ENCODE assay signal across 13 cellular contexts in genomic region chr9:99090366-99091130, GRCh38.
"Had no signal": no experiment of that assay in that cellular context is flagged by ENCODE, and none has a peak within 500 bp of the region (broad histone marks: within the 10 kb centered on the region; RNA-seq: fewer than 3 reads in every experiment).

No MANE protein-coding gene starts in this region.

- H3K9me3 Mint-ChIP-seq: stimulated activated naive CD8-positive, alpha-beta T cell treated with anti-CD3 and anti-CD28 coated beads, Interleukin-15, Interleukin-2, amounts not matched to agents 100 ng/mL and 50 ng/mL, for 24 hours had no signal

- DNase-seq: activated CD4-positive, CD25-positive, alpha-beta regulatory T cell treated with anti-CD3 and anti-CD28 coated beads, Interleukin-2, amount 50 U/mL, for 72 hours; activated CD8-positive, alpha-beta memory T cell treated with anti-CD3 and anti-CD28 coated beads for 24 hours; activated naive CD4-positive, alpha-beta T cell treated with anti-CD3 and anti-CD28 coated beads, Interleukin-2, amount 50 U/mL, for 16 hours; amygdala; dorsolateral prefrontal cortex; head of caudate nucleus; naive thymus-derived CD8-positive, alpha-beta T cell; ovary; stimulated activated CD4-positive, alpha-beta T cell treated with anti-CD3 and anti-CD28 coated beads, Interleukin-4, amount 100 ng/mL, for 1 hour; stimulated activated CD8-positive, alpha-beta memory T cell treated with anti-CD3 and anti-CD28 coated beads, Interleukin-4, amount 100 ng/mL, for 48 hours; upper lobe of right lung had no signal

- H3K4me3 ChIP-seq: breast epithelium, dorsolateral prefrontal cortex, ovary, upper lobe of right lung had no signal

- H3K9me3 ChIP-seq: ovary, upper lobe of right lung had no signal

- H3K4me3 Mint-ChIP-seq: stimulated activated naive CD8-positive, alpha-beta T cell treated with anti-CD3 and anti-CD28 coated beads, Interleukin-15, Interleukin-2, amounts not matched to agents 100 ng/mL and 50 ng/mL, for 24 hours had no signal

- H3K27ac ChIP-seq: breast epithelium, dorsolateral prefrontal cortex, ovary, upper lobe of right lung had no signal

- H3K27me3 ChIP-seq: breast epithelium, dorsolateral prefrontal cortex, ovary, upper lobe of right lung had no signal

- H3K36me3 ChIP-seq: breast epithelium, ovary, upper lobe of right lung had no signal

- ATAC-seq: naive thymus-derived CD8-positive, alpha-beta T cell; upper lobe of right lung had no signal

- H3K27me3 Mint-ChIP-seq: naive thymus-derived CD8-positive, alpha-beta T cell; stimulated activated naive CD8-positive, alpha-beta T cell treated with anti-CD3 and anti-CD28 coated beads, Interleukin-15, Interleukin-2, amounts not matched to agents 100 ng/mL and 50 ng/mL, for 24 hours had no signal
